9 cellular contexts compared by ENCODE assay signal in the genomic region with DNA sequence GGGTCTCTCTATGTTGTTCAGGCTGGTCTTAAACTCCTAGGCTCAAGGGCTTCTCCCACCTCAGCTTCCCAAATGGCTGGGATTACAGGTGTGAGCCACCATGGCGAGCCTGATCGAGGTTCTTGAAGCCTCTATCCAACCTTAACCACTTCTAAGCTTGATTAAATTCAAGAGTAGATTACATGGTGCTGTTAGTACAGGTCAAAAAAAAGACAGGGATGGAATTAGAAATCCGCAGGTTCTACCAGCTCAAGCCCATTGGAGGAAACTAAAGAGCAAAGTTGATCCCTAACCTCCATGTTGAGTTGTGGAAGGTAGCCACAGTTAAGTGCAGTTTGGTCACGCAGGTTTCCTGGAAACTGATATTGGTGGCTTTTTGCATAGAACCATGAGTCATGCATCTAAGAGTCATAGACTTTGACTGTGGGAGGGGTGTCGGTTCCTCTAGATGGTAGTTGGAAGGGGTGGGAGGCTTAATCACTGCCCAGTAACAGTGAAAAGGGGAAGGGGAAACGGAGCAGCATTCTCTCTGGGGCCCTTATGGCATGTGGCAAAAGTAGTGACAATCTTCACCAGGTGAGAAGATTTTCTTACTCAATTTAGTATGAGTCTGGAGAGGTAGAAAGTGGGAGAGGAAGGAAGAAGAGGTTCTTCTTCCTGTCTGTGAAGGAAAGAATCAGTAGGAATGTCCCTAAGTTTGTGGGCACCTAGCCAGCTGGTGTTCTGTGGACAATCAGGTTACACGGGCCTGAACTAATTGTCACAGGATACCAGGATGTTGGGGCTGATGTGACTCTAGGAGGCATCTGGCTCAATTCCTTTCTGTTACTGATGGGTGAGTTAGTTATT. TPM values are rescaled to one million over a fixed set of nuclear protein-coding genes. Genes with fewer than 3 reads are reported as not detected.
DNase-seq lines count a peak whose midpoint lies in the region; ATAC-seq, FAIRE-seq and TF ChIP-seq lines count a peak whose summit lies in the region.
"Had no signal": no experiment of that assay in that cellular context is flagged by ENCODE, and none has a peak within 500 bp of the region (broad histone marks: within the 10 kb centered on the region; RNA-seq: fewer than 3 reads in every experiment).

No MANE protein-coding gene starts in this region.

- CTCF ChIA-PET in activated CD4-positive, alpha-beta memory T cell treated with anti-CD3 and anti-CD28 coated beads, Interleukin-2, amount 10 ng/mL, durations not matched to agents 7 days and 5 days (lab: Charles Lee): interaction anchor here (1.3 kb wide), 1 partner anchor 84 kb away, joined by 3 read pairs; no protein-coding TSS in a partner anchor

- intact Hi-C loops in pancreas (cut with DNase I): no loop called here

- 48 to 49% methylated on average over 7 of the region's 7 CpGs for WGBS in pancreas, 2 donors

- no peak for TF ChIP-seq CTCF in pancreas (IDR thresholded peaks at IDR 0.05)

- peak overlapping the region; percentile 96 for H3K27ac ChIP-seq in CD4-positive, CD25-positive, alpha-beta regulatory T cell (ENCODE audit: insufficient read depth, low read length, poor library complexity, severe bottlenecking)
- no peak overlapping the region for H3K27ac ChIP-seq in pancreas

- peaks cover 98% of the 10 kb centered on the region for H3K4me1 ChIP-seq in CD4-positive, CD25-positive, alpha-beta regulatory T cell (ENCODE audit: control insufficient read depth, insufficient read depth, low read length, poor library complexity, severe bottlenecking)
- no peaks in the 10 kb centered on the region for H3K4me1 ChIP-seq in pancreas
- H3K4me1 ChIP-seq: body of pancreas had no signal

- peak overlapping the region; percentile 84 to 95 (median 91) for H3K4me3 Mint-ChIP-seq in CD4-positive, CD25-positive, alpha-beta regulatory T cell
- H3K4me3 Mint-ChIP-seq in activated CD4-positive, alpha-beta memory T cell treated with anti-CD3 and anti-CD28 coated beads, Interleukin-2, amount 10 ng/mL, durations not matched to agents 7 days and 5 days: peak overlapping the region; percentile 97

- H3K36me3 ChIP-seq in CD4-positive, CD25-positive, alpha-beta regulatory T cell (ENCODE audit: control insufficient read depth, insufficient read depth, low read length): peaks cover 3% of the 10 kb centered on the region
- no peaks in the 10 kb centered on the region for H3K36me3 ChIP-seq in pancreas

- H3K4me3 ChIP-seq in CD4-positive, CD25-positive, alpha-beta regulatory T cell (ENCODE audit: low read depth, low read length): peak overlapping the region; percentile 99
- H3K4me3 ChIP-seq in pancreas: no peak overlapping the region
- H3K4me3 ChIP-seq: body of pancreas had no signal

- H3K9me3 Mint-ChIP-seq in CD4-positive, CD25-positive, alpha-beta regulatory T cell: peaks cover 0 to 3% (median 0%) of the 10 kb centered on the region in 7 donors
- H3K9me3 Mint-ChIP-seq in activated CD4-positive, alpha-beta memory T cell treated with anti-CD3 and anti-CD28 coated beads, Interleukin-2, amount 10 ng/mL, durations not matched to agents 7 days and 5 days: no peaks in the 10 kb centered on the region

- no peaks in the 10 kb centered on the region for H3K27me3 ChIP-seq in CD4-positive, CD25-positive, alpha-beta regulatory T cell (ENCODE audit: control insufficient read depth, insufficient read depth, low read length)
- H3K27me3 ChIP-seq in pancreas: no peaks in the 10 kb centered on the region
- H3K27me3 ChIP-seq: body of pancreas had no signal

- no peaks in the 10 kb centered on the region for H3K27me3 Mint-ChIP-seq in CD4-positive, CD25-positive, alpha-beta regulatory T cell
- H3K27me3 Mint-ChIP-seq in activated CD4-positive, alpha-beta memory T cell treated with anti-CD3 and anti-CD28 coated beads, Interleukin-2, amount 10 ng/mL, durations not matched to agents 7 days and 5 days: no peaks in the 10 kb centered on the region

- peaks cover 44 to 81% (median 62%) of the 10 kb centered on the region in 4 donors for H3K4me1 Mint-ChIP-seq in CD4-positive, CD25-positive, alpha-beta regulatory T cell
- H3K4me1 Mint-ChIP-seq in activated CD4-positive, alpha-beta memory T cell treated with anti-CD3 and anti-CD28 coated beads, Interleukin-2, amount 10 ng/mL, durations not matched to agents 7 days and 5 days: peaks cover 63% of the 10 kb centered on the region

- peaks cover 45% of the 10 kb centered on the region for H3K36me3 Mint-ChIP-seq in CD4-positive, CD25-positive, alpha-beta regulatory T cell
- peaks cover 76% of the 10 kb centered on the region for H3K36me3 Mint-ChIP-seq in activated CD4-positive, alpha-beta memory T cell treated with anti-CD3 and anti-CD28 coated beads, Interleukin-2, amount 10 ng/mL, durations not matched to agents 7 days and 5 days (ENCODE audit: low read depth)

- no peak for FAIRE-seq in pancreas (lab: Jason Lieb, UNC)

- peak; percentile 62 for ATAC-seq in CD4-positive, CD25-positive, alpha-beta regulatory T cell (ENCODE audit: low read depth in 2 of 2)
- ATAC-seq in GM19463 (IDR thresholded peaks at IDR 0.05; ENCODE audit: unreplicated experiment) (peak; percentile 62), pancreas (peak in 3 of 4 donors; percentile 22 to 67 (median 65))
- ATAC-seq: body of pancreas had no signal

- peak in 2 of 3 donors; percentile 41 to 92 for DNase-seq in CD4-positive, CD25-positive, alpha-beta regulatory T cell
- DNase-seq in KG1 (lab: John Stamatoyannopoulos, UW): peak; percentile 48
- DNase-seq in activated CD4-positive, alpha-beta memory T cell treated with anti-CD3 and anti-CD28 coated beads, Interleukin-2, amount 10 ng/mL, durations not matched to agents 7 days and 5 days: peak; percentile 82
- DNase-seq in pancreas: no peak
- no peak for DNase-seq in iPS-NIHi7 (ENCODE audit: extremely low spot score)
- no peak for DNase-seq in NCI-H2107 treated with DMSO at 0.1 percent for 48 hours (lab: John Stamatoyannopoulos, UW; ENCODE audit: unreplicated experiment)
- DNase-seq in DMS153 treated with DMSO at 0.1 percent for 48 hours (lab: John Stamatoyannopoulos, UW; ENCODE audit: unreplicated experiment): no peak

- peak overlapping the region; percentile 94 to 99 (median 95) for H3K27ac Mint-ChIP-seq in CD4-positive, CD25-positive, alpha-beta regulatory T cell
- H3K27ac Mint-ChIP-seq in activated CD4-positive, alpha-beta memory T cell treated with anti-CD3 and anti-CD28 coated beads, Interleukin-2, amount 10 ng/mL, durations not matched to agents 7 days and 5 days: peak overlapping the region; percentile 100

- POLR2A ChIA-PET in activated CD4-positive, alpha-beta memory T cell treated with anti-CD3 and anti-CD28 coated beads, Interleukin-2, amount 10 ng/mL, durations not matched to agents 7 days and 5 days (lab: Charles Lee): interaction anchor here (0.7 to 4.3 kb wide), 22 partner anchors 7 to 541 kb away, joined by 3 to 55 read pairs (median 6); a partner anchor contains a TSS

- H3K9me3 ChIP-seq in CD4-positive, CD25-positive, alpha-beta regulatory T cell (ENCODE audit: control insufficient read depth in 2 of 2, low read length in 2 of 2): no peaks in the 10 kb centered on the region
- no peaks in the 10 kb centered on the region for H3K9me3 ChIP-seq in pancreas
- H3K9me3 ChIP-seq: body of pancreas had no signal

RNA-seq across cellular contexts. Expression of a gene that starts 7.0 kb away (rescaled TPM):
- total RNA-seq in CD4-positive, CD25-positive, alpha-beta regulatory T cell: 397 TPM
- 1,000 to 10,000 TPM; 1,052 to 1,251 (median 1,177) TPM for polyA plus RNA-seq in CD4-positive, CD25-positive, alpha-beta regulatory T cell
- 100 to 1,000 TPM; 657 to 659 TPM for total RNA-seq in activated CD4-positive, alpha-beta memory T cell treated with anti-CD3 and anti-CD28 coated beads, Interleukin-2, amount 10 ng/mL, durations not matched to agents 7 days and 5 days
- 10 to 100 TPM in 2 of 6 donors, 1 to 10 TPM in 4; 1.6 to 34.2 (median 6.4) TPM for total RNA-seq in pancreas
- polyA plus RNA-seq in pancreas: 1 to 10 TPM; 2.4 to 4.2 TPM

Comparison
In these comparisons a context has a peak if more than half of its experiments do, and no peak if none do; other contexts are left out.
1. DNase-seq: peak in CD4-positive, CD25-positive, alpha-beta regulatory T cell (2 of 3), KG1 (single experiment) and activated CD4-positive, alpha-beta memory T cell treated with anti-CD3 and anti-CD28 coated beads, Interleukin-2, amount 10 ng/mL, durations not matched to agents 7 days and 5 days (single experiment); none in pancreas (0 of 6), iPS-NIHi7 (single experiment), NCI-H2107 treated with DMSO at 0.1 percent for 48 hours (single experiment) and DMS153 treated with DMSO at 0.1 percent for 48 hours (single experiment).
2. RNA of a gene that starts 7.0 kb away (total RNA-seq): 657 to 659 TPM in activated CD4-positive, alpha-beta memory T cell treated with anti-CD3 and anti-CD28 coated beads, Interleukin-2, amount 10 ng/mL, durations not matched to agents 7 days and 5 days and 397 TPM in CD4-positive, CD25-positive, alpha-beta regulatory T cell (single experiment); 1.6 to 34.2 TPM in pancreas; every median in the first group is over 10 times any median in the second.
3. Peak in every context shown above with its lines, with median percentiles within 50 percentile points of each other: ATAC-seq.